17 cellular contexts compared by ENCODE assay signal in the genomic region with DNA sequence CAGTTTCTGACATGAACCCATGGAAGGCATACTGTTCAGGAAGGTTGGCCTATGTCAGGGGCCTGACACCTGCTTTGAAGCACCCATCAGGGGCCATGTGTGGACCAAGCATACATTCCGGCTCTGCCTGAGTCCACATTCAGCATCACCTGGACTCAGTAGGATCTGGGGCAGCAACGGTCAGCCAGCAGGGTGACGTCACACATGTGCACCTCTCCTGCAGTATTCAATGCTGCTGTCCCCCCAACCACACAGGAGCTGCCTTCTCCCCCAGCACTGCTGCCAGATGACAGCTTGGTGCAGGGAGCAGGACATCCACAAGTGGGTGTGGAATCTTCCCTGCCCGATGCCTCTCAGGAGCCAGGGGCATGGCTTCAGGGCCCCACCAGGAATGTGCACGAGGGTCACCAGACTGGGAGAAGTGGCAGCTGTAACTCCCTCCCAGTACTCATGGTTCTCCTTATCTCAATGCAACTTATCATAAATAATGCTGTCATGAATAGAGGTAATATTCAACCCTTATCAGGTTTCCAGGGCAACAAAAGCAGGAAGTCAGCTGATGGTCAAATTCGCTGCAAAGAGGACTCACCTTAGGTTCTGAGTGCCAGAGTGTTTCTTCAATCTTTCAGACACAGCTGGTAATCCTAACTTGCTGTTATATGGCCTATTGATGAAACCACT.
DNase-seq lines count a peak whose midpoint lies in the region; ATAC-seq, FAIRE-seq and TF ChIP-seq lines count a peak whose summit lies in the region.
"Had no signal": no experiment of that assay in that cellular context is flagged by ENCODE, and none has a peak within 500 bp of the region (broad histone marks: within the 10 kb centered on the region; RNA-seq: fewer than 3 reads in every experiment).

No MANE protein-coding gene starts in this region.

- H3K4me1 ChIP-seq in hepatocyte (ENCODE audit: insufficient read depth) (no peaks in the 10 kb centered on the region), pancreas (peaks cover 6 to 10% (median 7%) of the 10 kb centered on the region in 3 donors)
- H3K4me1 ChIP-seq: Caco-2 had no signal

- H2AFZ ChIP-seq in hepatocyte: no peak overlapping the region
- H2AFZ ChIP-seq: GM23248 had no signal

- H3K27ac ChIP-seq in hepatocyte (no peak overlapping the region), pancreas (peak overlapping the region in 3 of 4 donors; percentile 9 to 46 (median 15))
- H3K27ac ChIP-seq: C4-2B, GM23248 had no signal

- no peaks in the 10 kb centered on the region for H3K36me3 ChIP-seq in hepatocyte (replicated peaks; ENCODE audit: insufficient read depth, low read depth)
- no peaks in the 10 kb centered on the region for H3K36me3 ChIP-seq in pancreas

- no peak for TF ChIP-seq CTCF in hepatocyte (IDR thresholded peaks at IDR 0.05; ENCODE audit: poor library complexity)
- TF ChIP-seq CTCF in pancreas (IDR thresholded peaks at IDR 0.05): no peak

- H3K4me2 ChIP-seq in hepatocyte: no peak overlapping the region

- no peaks in the 10 kb centered on the region for H3K27me3 ChIP-seq in hepatocyte
- no peaks in the 10 kb centered on the region for H3K27me3 ChIP-seq in pancreas

- H3K4me3 ChIP-seq in hepatocyte (no peak overlapping the region), pancreas (no peak overlapping the region)
- H3K4me3 ChIP-seq: GM23248 had no signal

- no peaks in the 10 kb centered on the region for H3K79me2 ChIP-seq in hepatocyte

- H3K9me3 ChIP-seq in hepatocyte (ENCODE audit: low read depth): no peaks in the 10 kb centered on the region
- H3K9me3 ChIP-seq in pancreas: no peaks in the 10 kb centered on the region

- intact Hi-C loops in pancreas (cut with DNase I): no loop called here

- H3K9me2 ChIP-seq in hepatocyte (replicated peaks; ENCODE audit: insufficient read depth): no peaks in the 10 kb centered on the region

- H4K20me1 ChIP-seq in hepatocyte (ENCODE audit: insufficient read depth, poor library complexity, severe bottlenecking): no peaks in the 10 kb centered on the region

- peak; percentile 84 to 94 (median 92) for ATAC-seq in pancreas

- no peak for FAIRE-seq in pancreas (lab: Jason Lieb, UNC)
- FAIRE-seq: A204.1, D721Med, G401.6, GM12891, H54 had no signal

- WGBS in hepatocyte (ENCODE audit: low lambda C conversion rate, missing lambda C conversion rate): 75% methylated on average over 6 of the region's 6 CpGs
- 37 to 38% methylated on average over 6 of the region's 6 CpGs for WGBS in pancreas, 2 donors

- DNase-seq in NCI-H146 treated with DMSO at 0.1 percent for 48 hours (lab: John Stamatoyannopoulos, UW; ENCODE audit: unreplicated experiment): peak; percentile 46
- peak; percentile 17 for DNase-seq in hepatocyte (ENCODE audit: low spot score)
- DNase-seq in pancreas: peak in 4 of 6 donors; percentile 28 to 58 (median 42)
- DNase-seq in globus pallidus (ENCODE audit: low spot score): no peak
- no peak for DNase-seq in NOMO-1 treated with dmso at 0.1 percent for 144 hours (lab: John Stamatoyannopoulos, UW; ENCODE audit: unreplicated experiment)
- DNase-seq in T1000 (lab: John Stamatoyannopoulos, UW): no peak
- DNase-seq: ACHN; Caco-2; CD4-positive, alpha-beta T cell; GM23248; HCEC 1CT had no signal

Comparison
In these comparisons a context has a peak if more than half of its experiments do, and no peak if none do; other contexts are left out.
1. DNase-seq: peak in NCI-H146 treated with DMSO at 0.1 percent for 48 hours (single experiment), hepatocyte (single experiment) and pancreas (4 of 6); none in globus pallidus (single experiment), NOMO-1 treated with dmso at 0.1 percent for 144 hours (single experiment) and T1000 (single experiment).